30 cellular contexts compared by ENCODE assay signal in genomic region chr3:186236357-186237020, GRCh38.
DNase-seq lines count a peak whose midpoint lies in the region; ATAC-seq and TF ChIP-seq lines count a peak whose summit lies in the region.
"Had no signal": no experiment of that assay in that cellular context is flagged by ENCODE, and none has a peak within 500 bp of the region (broad histone marks: within the 10 kb centered on the region; RNA-seq: fewer than 3 reads in every experiment).

No MANE protein-coding gene starts in this region.

- no peaks in the 10 kb centered on the region for H3K9me3 ChIP-seq in HEK293 (ENCODE audit: control insufficient read depth, insufficient read depth, low read depth, low read length)
- H3K9me3 ChIP-seq in OCI-LY7 (ENCODE audit: low read length), result no peaks in the 10 kb centered on the region
- no peaks in the 10 kb centered on the region for H3K9me3 ChIP-seq in esophagus muscularis mucosa
- no peaks in the 10 kb centered on the region for H3K9me3 ChIP-seq in transverse colon
- H3K9me3 ChIP-seq: esophagus squamous epithelium, right lobe of liver had no signal

- no peaks in the 10 kb centered on the region for H4K20me1 ChIP-seq in OCI-LY7 (ENCODE audit: insufficient read depth, low read length)

- H3K4me3 ChIP-seq in HEK293 (ENCODE audit: low read depth, low read length) (no peak overlapping the region), OCI-LY7 (ENCODE audit: low read depth, low read length, poor library complexity, severe bottlenecking) (no peak overlapping the region), esophagus muscularis mucosa (no peak overlapping the region), transverse colon (no peak overlapping the region)
- H3K4me3 ChIP-seq: esophagus squamous epithelium, right lobe of liver, SK-N-MC had no signal

- H2AFZ ChIP-seq in OCI-LY7 (ENCODE audit: low read length), result no peak overlapping the region; the same call in 1 of the 2 replicates
- H2AFZ ChIP-seq: parathyroid adenoma had no signal

- POLR2A ChIA-PET in HEK293 (lab: Yijun Ruan, JAX) (no interaction called here), OCI-LY7 (lab: Charles Lee) (interaction anchor here (0.5 to 1.8 kb wide), 3 partner anchors 11 to 537 kb away, joined by 3 to 6 read pairs (median 4); no protein-coding TSS in a partner anchor)

- no peaks in the 10 kb centered on the region for H3K27me3 ChIP-seq in esophagus muscularis mucosa
- H3K27me3 ChIP-seq in transverse colon, result no peaks in the 10 kb centered on the region
- H3K27me3 ChIP-seq: esophagus squamous epithelium, right lobe of liver had no signal

- no peaks in the 10 kb centered on the region for H3K9me2 ChIP-seq in OCI-LY7 (ENCODE audit: insufficient read depth, low read length)

- no peak overlapping the region for H3K4me2 ChIP-seq in OCI-LY7 (ENCODE audit: low read length)

- H3K27ac ChIP-seq in HEK293 (ENCODE audit: extremely low read depth, low read depth, low read length), result no peak overlapping the region
- H3K27ac ChIP-seq in OCI-LY7 (ENCODE audit: low read depth, low read length, poor library complexity, severe bottlenecking), result no peak overlapping the region
- no peak overlapping the region for H3K27ac ChIP-seq in esophagus muscularis mucosa (replicated peaks in 1 of 4)
- H3K27ac ChIP-seq in transverse colon, result no peak overlapping the region
- H3K27ac ChIP-seq: esophagus squamous epithelium, foreskin keratinocyte, parathyroid adenoma, right lobe of liver, RWPE1, SK-N-MC had no signal

- BruUV-seq in OCI-LY7 (replicated peaks; lab: Mats Ljungman, UMichigan), result no TSS peak

- H3K36me3 ChIP-seq in HEK293 (ENCODE audit: control insufficient read depth in 2 of 2, insufficient read depth in 1 of 2, low read length in 2 of 2) (no peaks in the 10 kb centered on the region), OCI-LY7 (ENCODE audit: insufficient read depth, low read length) (no peaks in the 10 kb centered on the region), esophagus muscularis mucosa (peaks cover 0 to 36% (median 20%) of the 10 kb centered on the region in 4 donors), transverse colon (no peaks in the 10 kb centered on the region)
- H3K36me3 ChIP-seq: esophagus squamous epithelium, right lobe of liver had no signal

- CTCF ChIA-PET in HEK293 (lab: Yijun Ruan, JAX), result interaction anchor here (0.9 kb wide), 1 partner anchor 10 kb away, joined by 3 read pairs; no protein-coding TSS in a partner anchor
- CTCF ChIA-PET in OCI-LY7 (lab: Charles Lee; ENCODE audit: unreplicated experiment), result no interaction called here

- H3K79me2 ChIP-seq in OCI-LY7 (ENCODE audit: insufficient read depth, low read depth, low read length), result no peaks in the 10 kb centered on the region
- H3K79me2 ChIP-seq: parathyroid adenoma had no signal

- TF ChIP-seq EP300 in esophagus muscularis mucosa (IDR thresholded peaks at IDR 0.05) (no peak), transverse colon (IDR thresholded peaks at IDR 0.05; ENCODE audit: low read depth) (no peak)

- peak; percentile 31 for DNase-seq in OCI-LY7 (ENCODE audit: low spot score)
- no peak for DNase-seq in left cardiac atrium
- peak; percentile 19 for DNase-seq in renal cortical epithelial cell (ENCODE audit: low read depth)
- DNase-seq in esophagus muscularis mucosa (ENCODE audit: extremely low spot score), result no peak
- no peak for DNase-seq in transverse colon
- no peak for DNase-seq in NCI-H446 treated with DMSO at 0.1 percent for 48 hours (lab: John Stamatoyannopoulos, UW)
- DNase-seq: activated B cell treated with CpG ODN at 0.5 μM for 24 hours; activated effector memory CD4-positive, alpha-beta T cell treated with anti-CD3 and anti-CD28 coated beads, Interleukin-2, amount 50 U/mL, for 16 hours; activated T-cell treated with anti-CD3 and anti-CD28 coated beads, Interleukin-2, amount 50 U/mL, for 1 hour; aorta; CD8-positive, alpha-beta memory T cell; central memory CD4-positive, alpha-beta T cell; DMS 273 treated with DMSO at 0.1 percent for 48 hours; esophagus squamous epithelium; foreskin keratinocyte; HCEC 1CT; mesenchymal stem cell; NCI-H1436; NCI-H2081; NCI-H345; NCI-H774; right lobe of liver; stimulated activated CD4-positive, alpha-beta T cell treated with anti-CD3 and anti-CD28 coated beads, Interleukin-4, amount 100 ng/mL, for 1 hour; T-helper 1 cell; trophoblast cell had no signal

- in situ Hi-C loops in transverse colon (cut with MboI; ENCODE audit: low pct_ligation_motif_present in 1 of 4, low pct_unique_long_range_greater_than_20kb in 1 of 4, low sequenced_read_pairs in 3 of 4), result loop anchor here in 1 of 4 donors (25.0 kb wide), 1 partner anchor 249 kb away; no protein-coding TSS in a partner anchor

- H3K4me1 ChIP-seq in HEK293 (ENCODE audit: control insufficient read depth, insufficient read depth, low read length) (no peaks in the 10 kb centered on the region), OCI-LY7 (ENCODE audit: insufficient read depth, low read length, poor library complexity, severe bottlenecking) (peaks cover 33% of the 10 kb centered on the region), esophagus muscularis mucosa (peaks cover 0 to 25% (median 15%) of the 10 kb centered on the region in 4 donors), transverse colon (peaks cover 0 to under 1% (median 0%) of the 10 kb centered on the region in 4 donors)
- H3K4me1 ChIP-seq: parathyroid adenoma, right lobe of liver had no signal

- ATAC-seq in left cardiac atrium (peak; percentile 69 to 84), HG03108 (IDR thresholded peaks at IDR 0.05; ENCODE audit: unreplicated experiment) (no peak)
- ATAC-seq: foreskin keratinocyte had no signal

- TF ChIP-seq POLR2A in esophagus muscularis mucosa (IDR thresholded peaks at IDR 0.05; ENCODE audit: low read depth) (no peak), transverse colon (IDR thresholded peaks at IDR 0.05) (no peak)

- 86% methylated on average over 6 of the region's 6 CpGs for WGBS in esophagus muscularis mucosa
- WGBS in transverse colon (ENCODE audit: low coverage in 1 of 2), 2 donors, result 93% methylated on average over 2 to 6 of the region's 6 CpGs

- intact Hi-C loops in OCI-LY7 (cut with micrococcal nuclease; ENCODE audit: unreplicated experiment) (no loop called here), left cardiac atrium (cut with DNase I) (no loop called here), esophagus muscularis mucosa (cut with DNase I) (no loop called here), transverse colon (cut with DNase I; ENCODE audit: low total_unique reads) (loop anchor here (2.0 kb wide), 1 partner anchor 40 kb away; no protein-coding TSS in a partner anchor)

- no peak for TF ChIP-seq CTCF in HEK293 (tag by site-specific recombination; IDR thresholded peaks at IDR 0.05)
- no peak for TF ChIP-seq CTCF in OCI-LY7 (conservative IDR thresholded peaks at IDR 0.05; ENCODE audit: low read length)
- TF ChIP-seq CTCF in esophagus muscularis mucosa (IDR thresholded peaks at IDR 0.05), result no peak
- TF ChIP-seq CTCF in transverse colon (IDR thresholded peaks at IDR 0.05), result no peak

TF ChIP-seq in HEK293, 187 proteins besides CTCF, POLR2A, EP300 and RAD21:
- no peak for TF ChIP-seq ZNF16 (tag by site-specific recombination; IDR thresholded peaks at IDR 0.05; ENCODE audit: low read depth)
- TF ChIP-seq, protein P1, sequence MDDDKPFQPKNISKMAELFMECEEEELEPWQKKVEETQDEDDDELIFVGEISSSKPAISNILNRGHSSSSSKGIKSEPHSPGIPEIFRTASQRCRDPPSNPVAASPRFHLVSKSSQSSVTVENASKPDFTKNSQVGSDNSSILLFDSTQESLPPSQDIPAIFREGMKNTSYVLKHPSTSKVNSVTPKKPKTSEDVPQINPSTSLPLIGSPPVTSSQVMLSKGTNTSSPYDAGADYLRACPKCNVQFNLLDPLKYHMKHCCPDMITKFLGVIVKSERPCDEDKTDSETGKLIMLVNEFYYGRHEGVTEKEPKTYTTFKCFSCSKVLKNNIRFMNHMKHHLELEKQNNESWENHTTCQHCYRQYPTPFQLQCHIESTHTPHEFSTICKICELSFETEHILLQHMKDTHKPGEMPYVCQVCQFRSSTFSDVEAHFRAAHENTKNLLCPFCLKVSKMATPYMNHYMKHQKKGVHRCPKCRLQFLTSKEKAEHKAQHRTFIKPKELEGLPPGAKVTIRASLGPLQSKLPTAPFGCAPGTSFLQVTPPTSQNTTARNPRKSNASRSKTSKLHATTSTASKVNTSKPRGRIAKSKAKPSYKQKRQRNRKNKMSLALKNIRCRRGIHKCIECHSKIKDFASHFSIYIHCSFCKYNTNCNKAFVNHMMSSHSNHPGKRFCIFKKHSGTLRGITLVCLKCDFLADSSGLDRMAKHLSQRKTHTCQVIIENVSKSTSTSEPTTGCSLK (tag by site-specific recombination; IDR thresholded peaks at IDR 0.05), result no peak
- TF ChIP-seq ZBTB21 (tag by site-specific recombination; IDR thresholded peaks at IDR 0.05), result no peak
- TF ChIP-seq ZNF561 (tag by site-specific recombination; IDR thresholded peaks at IDR 0.05; ENCODE audit: borderline replicate concordance), result no peak
- TF ChIP-seq SCRT1 (tag by site-specific recombination; IDR thresholded peaks at IDR 0.05; ENCODE audit: borderline replicate concordance), result 0 out of 2 replicates have a peak, but pooled peaks have one; percentile 45
- TF ChIP-seq ZNF707 (tag by site-specific recombination; IDR thresholded peaks at IDR 0.05), result no peak
- 0 out of 2 replicates have a peak, but pooled peaks have one; percentile 31 for TF ChIP-seq SCRT2 (tag by site-specific recombination; IDR thresholded peaks at IDR 0.05)
- TF ChIP-seq ZSCAN5A (tag by site-specific recombination; IDR thresholded peaks at IDR 0.05), result no peak
- no peak for TF ChIP-seq ZNF2 (tag by site-specific recombination; IDR thresholded peaks at IDR 0.05)
- TF ChIP-seq ZBTB48 (tag by site-specific recombination; IDR thresholded peaks at IDR 0.05), result no peak
- no peak for TF ChIP-seq EGR2 (tag by site-specific recombination; IDR thresholded peaks at IDR 0.05; ENCODE audit: low read depth)
- TF ChIP-seq MYNN (tag by site-specific recombination; IDR thresholded peaks at IDR 0.05; ENCODE audit: borderline replicate concordance), result no peak
- no peak for TF ChIP-seq OSR2 (tag by site-specific recombination; IDR thresholded peaks at IDR 0.05)

Comparison
In these comparisons a context has a peak if more than half of its experiments do, and no peak if none do; other contexts are left out.
1. DNase-seq: peak in OCI-LY7 (single experiment) and renal cortical epithelial cell (single experiment); none in left cardiac atrium (single experiment), esophagus muscularis mucosa (single experiment), transverse colon (single experiment) and NCI-H446 treated with DMSO at 0.1 percent for 48 hours (single experiment).